10 cellular contexts compared by ENCODE assay signal in genomic region chr5:80837679-80838078, GRCh38.
DNase-seq lines count a peak whose midpoint lies in the region; ATAC-seq, FAIRE-seq and TF ChIP-seq lines count a peak whose summit lies in the region.
"Had no signal": no experiment of that assay in that cellular context is flagged by ENCODE, and none has a peak within 500 bp of the region (broad histone marks: within the 10 kb centered on the region; RNA-seq: fewer than 3 reads in every experiment).

No MANE protein-coding gene starts in this region.

- ATAC-seq in GM19043 (IDR thresholded peaks at IDR 0.05; ENCODE audit: low read depth, unreplicated experiment) (peak; percentile 89), HG02852 (IDR thresholded peaks at IDR 0.05; ENCODE audit: unreplicated experiment) (peak; percentile 95), body of pancreas (no peak)

- no peak for TF ChIP-seq CTCF in GM12864 (IDR thresholded peaks at IDR 0.05; ENCODE audit: low read depth, low read length, missing control alignments)
- TF ChIP-seq CTCF in body of pancreas (IDR thresholded peaks at IDR 0.05): no peak

- H3K9me3 ChIP-seq in body of pancreas: no peaks in the 10 kb centered on the region

- no peaks in the 10 kb centered on the region for H3K4me1 ChIP-seq in body of pancreas

- no peak for FAIRE-seq in H54 (lab: Jason Lieb, UNC)

- intact Hi-C loops in body of pancreas (cut with DNase I): no loop called here

- no peak overlapping the region for H3K4me3 ChIP-seq in GM12864 (ENCODE audit: low read depth, low read length)
- H3K4me3 ChIP-seq in body of pancreas: no peak overlapping the region

- H3K4me1 Mint-ChIP-seq in T-helper 2 cell treated with Interferon-gamma antibody and Interleukin-4, amounts not matched to agents 5 μg/mL and 100 μg/mL, for 36 hours (ENCODE audit: low read depth): peaks cover 25% of the 10 kb centered on the region

- no peak overlapping the region for H3K27ac Mint-ChIP-seq in T-helper 2 cell treated with Interferon-gamma antibody and Interleukin-4, amounts not matched to agents 5 μg/mL and 100 μg/mL, for 36 hours
- H3K27ac Mint-ChIP-seq: T-helper 1 cell treated with Interleukin-12 subunit alpha and Interleukin-12 subunit beta and Interleukin-4 antibody, amounts not matched to agents 30 μg/mL and 1 μg/mL, for 36 hours had no signal

- H3K4me3 Mint-ChIP-seq in T-helper 2 cell treated with Interferon-gamma antibody and Interleukin-4, amounts not matched to agents 5 μg/mL and 100 μg/mL, for 36 hours: no peak overlapping the region
- H3K4me3 Mint-ChIP-seq: T-helper 1 cell treated with Interleukin-12 subunit alpha and Interleukin-12 subunit beta and Interleukin-4 antibody, amounts not matched to agents 30 μg/mL and 1 μg/mL, for 36 hours had no signal

- TF ChIP-seq POLR2A in H54 (IDR thresholded peaks at IDR 0.05; ENCODE audit: low read depth, low read length) (no peak), body of pancreas (IDR thresholded peaks at IDR 0.05) (no peak)

- DNase-seq in GM12864 (ENCODE audit: low read depth) (peak; percentile 44), H54 (ENCODE audit: insufficient read length, low spot score) (no peak), body of pancreas (no peak), anterior cingulate cortex (lab: John Stamatoyannopoulos, UW) (no peak), islet precursor cell (no peak)
- peak; percentile 17 for DNase-seq in T-helper 2 cell treated with Interferon-gamma antibody and Interleukin-4, amounts not matched to agents 5 μg/mL and 100 μg/mL, for 36 hours (ENCODE audit: low spot score)
- DNase-seq: NCI-H2171 had no signal

- no peaks in the 10 kb centered on the region for H3K27me3 Mint-ChIP-seq in T-helper 2 cell treated with Interferon-gamma antibody and Interleukin-4, amounts not matched to agents 5 μg/mL and 100 μg/mL, for 36 hours (ENCODE audit: low read depth)

- H3K27ac ChIP-seq in body of pancreas: no peak overlapping the region

- no peaks in the 10 kb centered on the region for H3K27me3 ChIP-seq in body of pancreas

- peaks cover 14% of the 10 kb centered on the region for H3K36me3 Mint-ChIP-seq in T-helper 2 cell treated with Interferon-gamma antibody and Interleukin-4, amounts not matched to agents 5 μg/mL and 100 μg/mL, for 36 hours (ENCODE audit: low read depth)

- H3K9me3 Mint-ChIP-seq in T-helper 2 cell treated with Interferon-gamma antibody and Interleukin-4, amounts not matched to agents 5 μg/mL and 100 μg/mL, for 36 hours: peaks cover 6% of the 10 kb centered on the region

- no peaks in the 10 kb centered on the region for H3K36me3 ChIP-seq in body of pancreas (replicated peaks in 1 of 2; ENCODE audit: insufficient read depth in 1 of 2, low read depth in 2 of 2)

Comparison
In these comparisons a context has a peak if more than half of its experiments do, and no peak if none do; other contexts are left out.
1. DNase-seq: peak in GM12864 (single experiment) and T-helper 2 cell treated with Interferon-gamma antibody and Interleukin-4, amounts not matched to agents 5 μg/mL and 100 μg/mL, for 36 hours (single experiment); none in H54 (single experiment), body of pancreas (0 of 4), anterior cingulate cortex (0 of 58) and islet precursor cell (single experiment).